ENCODE assay signal across 23 cellular contexts in the genomic region with DNA sequence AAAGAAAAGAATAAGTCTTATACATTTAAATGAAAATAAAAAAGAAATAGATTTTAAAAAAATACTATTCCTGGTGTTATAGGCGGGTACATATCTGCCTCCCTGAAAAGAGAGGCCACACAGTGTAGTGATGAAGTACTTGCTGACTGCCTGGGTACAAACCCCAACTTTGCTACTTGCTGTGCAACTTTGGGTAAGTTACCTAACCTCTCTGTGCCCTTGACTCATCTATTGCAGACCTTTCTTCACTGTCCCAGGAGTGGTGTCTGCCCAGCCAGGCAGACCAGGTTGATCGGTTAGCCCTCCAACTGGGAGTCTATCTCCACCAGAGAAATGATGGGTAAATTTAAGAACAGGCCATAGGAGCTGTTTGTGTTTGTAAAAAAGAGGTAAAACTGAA.
A peak's percentile ranks its signal among the peaks of the same experiment; 100 is the strongest.
DNase-seq lines count a peak whose midpoint lies in the region; ATAC-seq, FAIRE-seq and TF ChIP-seq lines count a peak whose summit lies in the region.
"Had no signal": no experiment of that assay in that cellular context is flagged by ENCODE, and none has a peak within 500 bp of the region (broad histone marks: within the 10 kb centered on the region; RNA-seq: fewer than 3 reads in every experiment).

No MANE protein-coding gene starts in this region.

- TF ChIP-seq CTCF in HepG2 (CRISPR knock-in tag; IDR thresholded peaks at IDR 0.05) (no peak), right lobe of liver (IDR thresholded peaks at IDR 0.05) (no peak), WERI-Rb-1 (IDR thresholded peaks at IDR 0.05; ENCODE audit: low read depth, low read length) (no peak), H1 (IDR thresholded peaks at IDR 0.05; ENCODE audit: control extremely low read depth in 1 of 3, insufficient read depth in 1 of 3, low read depth in 1 of 3, low read length in 3 of 3) (no peak), lower lobe of right lung (IDR thresholded peaks at IDR 0.05) (no peak)

- H2BK20ac ChIP-seq in H1 (ENCODE audit: low read length), result no peak overlapping the region

- no peak overlapping the region for H3K4me3 Mint-ChIP-seq in CD4-positive, alpha-beta memory T cell
- H3K4me3 Mint-ChIP-seq: CD8-positive, alpha-beta T cell; H9; HFFc6 had no signal

- H2BK15ac ChIP-seq in H1 (ENCODE audit: low read length), result no peak overlapping the region

- H4K20me1 ChIP-seq in HepG2 (ENCODE audit: insufficient read depth, low read length) (no peaks in the 10 kb centered on the region), H1 (replicated peaks in 1 of 2; ENCODE audit: control insufficient read depth in 1 of 2, insufficient read depth in 2 of 2, low read length in 2 of 2) (no peaks in the 10 kb centered on the region)
- H4K20me1 ChIP-seq: BLaER1 treated with 17β-estradiol and CSF1 and Interleukin-3, amounts not matched to agents 10 nM and 100 nM had no signal

- no peaks in the 10 kb centered on the region for H3K79me2 ChIP-seq in HepG2 (ENCODE audit: insufficient read depth, low read length)
- no peaks in the 10 kb centered on the region for H3K79me2 ChIP-seq in H1 (ENCODE audit: control insufficient read depth in 1 of 2, insufficient read depth in 2 of 2, low read length in 2 of 2)

- H2AFZ ChIP-seq in HepG2 (ENCODE audit: low read length) (no peak overlapping the region), H1 (ENCODE audit: low read length) (no peak overlapping the region)
- H2AFZ ChIP-seq: GM23248 had no signal

- H3K4me2 ChIP-seq in HepG2 (ENCODE audit: low read depth, low read length) (no peak overlapping the region), H1 (ENCODE audit: insufficient read depth in 1 of 2, low read depth in 2 of 2, low read length in 2 of 2) (no peak overlapping the region)

- H3K14ac ChIP-seq in H1 (ENCODE audit: insufficient read length), result no peak overlapping the region

- no peak overlapping the region for H2BK12ac ChIP-seq in H1 (ENCODE audit: low read depth, low read length)

- H3K9ac ChIP-seq in HepG2 (ENCODE audit: insufficient read depth, low read depth, low read length) (no peak overlapping the region), H1 (replicated peaks in 1 of 4; ENCODE audit: extremely low read depth in 1 of 4, low read depth in 3 of 4, low read length in 3 of 4) (no peak overlapping the region)
- H3K9ac ChIP-seq: GM23248 had no signal

- no peak overlapping the region for H2BK120ac ChIP-seq in H1 (replicated peaks; ENCODE audit: low read depth, low read length)

- TF ChIP-seq RAD21 in HepG2 (CRISPR knock-in tag; IDR thresholded peaks at IDR 0.05), result no peak
- TF ChIP-seq RAD21 in H1 (IDR thresholded peaks at IDR 0.05 in 1 of 2, conservative IDR thresholded peaks at IDR 0.05 in 1 of 2; ENCODE audit: low read depth in 2 of 2, low read length in 2 of 2), result no peak

- CTCF ChIA-PET in HepG2 (lab: Yijun Ruan, JAX; ENCODE audit: low intra/inter-chr PET ratio, low total read pairs), result no interaction called here
- CTCF ChIA-PET in H1 (lab: Charles Lee; ENCODE audit: partially characterized antibody), result interaction anchor here (0.6 to 1.3 kb wide), 2 partner anchors 11 to 13 kb away, joined by 3 read pairs; no protein-coding TSS in a partner anchor
- CTCF ChIA-PET in CD4-positive, alpha-beta memory T cell (lab: Charles Lee; ENCODE audit: partially characterized antibody), result no interaction called here

- no peak overlapping the region for H2BK5ac ChIP-seq in H1 (ENCODE audit: low read depth, low read length)

- in situ Hi-C loops in HepG2 (cut with HindIII; ENCODE audit: extremely low pct_ligation_motif_present, low pct_unique_long_range_greater_than_20kb), result no loop called here

- TF ChIP-seq POLR2A in HepG2 (IDR thresholded peaks at IDR 0.05; ENCODE audit: insufficient read depth in 1 of 2, low read depth in 2 of 2, low read length in 2 of 2) (no peak), right lobe of liver (IDR thresholded peaks at IDR 0.05) (no peak), H1 (IDR thresholded peaks at IDR 0.05; ENCODE audit: control extremely low read depth in 1 of 2, low read depth in 2 of 2, low read length in 2 of 2) (no peak)

- no peak overlapping the region for H3K4ac ChIP-seq in H1 (replicated peaks; ENCODE audit: insufficient read length, low read depth, low read length)

- H3K36me3 ChIP-seq in HepG2 (replicated peaks in 1 of 2; ENCODE audit: control insufficient read depth in 1 of 2, insufficient read depth in 2 of 2, low read length in 2 of 2) (no peaks in the 10 kb centered on the region), right lobe of liver (no peaks in the 10 kb centered on the region), WERI-Rb-1 (no peaks in the 10 kb centered on the region), H1 (ENCODE audit: control insufficient read depth in 2 of 4, insufficient read depth in 4 of 4, low read length in 3 of 4) (no peaks in the 10 kb centered on the region), lower lobe of right lung (no peaks in the 10 kb centered on the region)
- no peaks in the 10 kb centered on the region for H3K36me3 ChIP-seq in CD4-positive, alpha-beta memory T cell (ENCODE audit: insufficient read depth, low read length)
- H3K36me3 ChIP-seq: BE2C had no signal

- no peak overlapping the region for H3K56ac ChIP-seq in H1 (replicated peaks; ENCODE audit: insufficient read length, low read depth, low read length)

- H3K4me1 Mint-ChIP-seq in CD4-positive, alpha-beta memory T cell, result no peaks in the 10 kb centered on the region

- no peak overlapping the region for H4K8ac ChIP-seq in H1 (ENCODE audit: extremely low read depth, insufficient read depth, low read length)

- peaks cover 2% of the 10 kb centered on the region in 2 donors for H3K27me3 Mint-ChIP-seq in CD4-positive, alpha-beta memory T cell

- no peaks in the 10 kb centered on the region for H3K79me1 ChIP-seq in H1 (ENCODE audit: low read depth, low read length)

- intact Hi-C loops in HepG2 (cut with micrococcal nuclease; ENCODE audit: unreplicated experiment), result no loop called here
- intact Hi-C loops in right lobe of liver (cut with DNase I), result no loop called here
- intact Hi-C loops in CD4-positive, alpha-beta memory T cell (cut with micrococcal nuclease), result no loop called here
- intact Hi-C loops in lower lobe of right lung (cut with DNase I), result no loop called here

- H3K27ac Mint-ChIP-seq in CD4-positive, alpha-beta memory T cell, result no peak overlapping the region
- H3K27ac Mint-ChIP-seq: CD8-positive, alpha-beta T cell; HFFc6 had no signal

- H3K36me3 Mint-ChIP-seq in CD4-positive, alpha-beta memory T cell, result no peaks in the 10 kb centered on the region
- H3K36me3 Mint-ChIP-seq: CD8-positive, alpha-beta T cell had no signal

- H3K27ac ChIP-seq in HepG2 (ENCODE audit: extremely low read length, insufficient read depth, low read length), result no peak overlapping the region
- H3K27ac ChIP-seq in right lobe of liver, result no peak overlapping the region
- peak overlapping the region; percentile 71 for H3K27ac ChIP-seq in WERI-Rb-1
- H3K27ac ChIP-seq in H1 (ENCODE audit: low read depth, low read length), result no peak overlapping the region
- no peak overlapping the region for H3K27ac ChIP-seq in CD4-positive, alpha-beta memory T cell (ENCODE audit: low read depth, low read length)
- no peak overlapping the region for H3K27ac ChIP-seq in lower lobe of right lung
- H3K27ac ChIP-seq: 22Rv1, GM23248 had no signal

- FAIRE-seq in HepG2 (lab: Jason Lieb, UNC) (no peak), H1 (lab: Jason Lieb, UNC) (no peak)
- FAIRE-seq: A204.1, G401.6, GM12892 had no signal

- POLR2A ChIA-PET in HepG2 (lab: Yijun Ruan, JAX) (no interaction called here), H1 (lab: Charles Lee; ENCODE audit: partially characterized antibody) (no interaction called here)
- POLR2A ChIA-PET in CD4-positive, alpha-beta memory T cell (lab: Charles Lee; ENCODE audit: partially characterized antibody), result no interaction called here

- no peak overlapping the region for H4K5ac ChIP-seq in H1 (ENCODE audit: insufficient read length, low read depth, low read length)

- TF ChIP-seq EP300 in HepG2 (IDR thresholded peaks at IDR 0.05; ENCODE audit: low read depth in 2 of 2, low read length in 2 of 2), result no peak
- no peak for TF ChIP-seq EP300 in HepG2 (CRISPR knock-in tag; IDR thresholded peaks at IDR 0.05; ENCODE audit: borderline replicate concordance)
- no peak for TF ChIP-seq EP300 in H1 (IDR thresholded peaks at IDR 0.05; ENCODE audit: borderline replicate concordance in 1 of 2, low read depth in 2 of 2, low read length in 2 of 2)

- H3K9me3 ChIP-seq in HepG2 (ENCODE audit: low read length) (peaks cover 7% of the 10 kb centered on the region; the same call in 1 of the 2 replicates), right lobe of liver (no peaks in the 10 kb centered on the region), WERI-Rb-1 (ENCODE audit: severe bottlenecking) (peaks cover 21% of the 10 kb centered on the region), H1 (ENCODE audit: insufficient read depth in 2 of 2, low read depth in 1 of 2, low read length in 1 of 2) (peaks cover 7 to 18% of the 10 kb centered on the region in 2 experiments; a peak in 2 of 4 replicates), lower lobe of right lung (no peaks in the 10 kb centered on the region)
- no peaks in the 10 kb centered on the region for H3K9me3 ChIP-seq in CD4-positive, alpha-beta memory T cell (ENCODE audit: control insufficient read depth in 1 of 2, low read length in 2 of 2)
- H3K9me3 ChIP-seq: BE2C had no signal

- H2AK5ac ChIP-seq in H1 (ENCODE audit: low read depth, low read length), result no peak overlapping the region

- BruUV-seq in HepG2 (replicated peaks; lab: Mats Ljungman, UMichigan), result no TSS peak

- no peak for ATAC-seq in HepG2
- no peak for ATAC-seq in right lobe of liver
- ATAC-seq in HG02678 (IDR thresholded peaks at IDR 0.05; ENCODE audit: unreplicated experiment), result no peak
- ATAC-seq in lower lobe of right lung, result no peak
- ATAC-seq: CD8-positive, alpha-beta T cell; HCT116 had no signal

- H3K27me3 ChIP-seq in HepG2 (ENCODE audit: control insufficient read depth in 1 of 2, insufficient read depth in 2 of 2, low read length in 2 of 2) (peaks cover 4% of the 10 kb centered on the region in 2 experiments; a peak in 2 of 5 replicates), right lobe of liver (no peaks in the 10 kb centered on the region), WERI-Rb-1 (ENCODE audit: insufficient read depth, low read depth, severe bottlenecking) (no peaks in the 10 kb centered on the region), H1 (replicated peaks in 1 of 4; ENCODE audit: control insufficient read depth in 3 of 4, extremely low read depth in 1 of 4, insufficient read depth in 3 of 4, low read length in 3 of 4) (no peaks in the 10 kb centered on the region), lower lobe of right lung (ENCODE audit: low read depth) (no peaks in the 10 kb centered on the region)
- H3K27me3 ChIP-seq in CD4-positive, alpha-beta memory T cell (ENCODE audit: insufficient read depth, low read length), result peaks cover 4% of the 10 kb centered on the region
- H3K27me3 ChIP-seq: BE2C; BLaER1 treated with 17β-estradiol and CSF1 and Interleukin-3, amounts not matched to agents 10 nM and 100 nM had no signal

- no peaks in the 10 kb centered on the region; the same call in 1 of the 2 replicates for H3K23me2 ChIP-seq in H1 (ENCODE audit: low read depth, low read length)

- DNase-seq in HepG2 (ENCODE audit: low spot score) (no peak), right lobe of liver (no peak), WERI-Rb-1 (no peak), H1 (ENCODE audit: low read depth in 1 of 2, low spot score in 2 of 2) (no peak), lower lobe of right lung (no peak)
- no peak for DNase-seq in CD4-positive, alpha-beta memory T cell
- DNase-seq: ACHN; AML-193; BE2C; Caco-2; CD8-positive, alpha-beta T cell; DMS153; DND-41; GM23248; H9; HFFc6 had no signal

- no peaks in the 10 kb centered on the region for H3K4me1 ChIP-seq in HepG2 (ENCODE audit: insufficient read depth, low read length)
- peaks cover 0 to 14% (median 0%) of the 10 kb centered on the region in 4 donors for H3K4me1 ChIP-seq in right lobe of liver
- H3K4me1 ChIP-seq in H1 (replicated peaks in 1 of 4; ENCODE audit: control insufficient read depth in 3 of 4, insufficient read depth in 4 of 4, low read length in 3 of 4), result peaks cover 0 to 7% (median 0%) of the 10 kb centered on the region in 4 experiments; a peak in 1 of 7 replicates
- no peaks in the 10 kb centered on the region for H3K4me1 ChIP-seq in CD4-positive, alpha-beta memory T cell (ENCODE audit: insufficient read depth, low read length)
- H3K4me1 ChIP-seq in lower lobe of right lung, result peaks cover 12% of the 10 kb centered on the region
- H3K4me1 ChIP-seq: BE2C, Caco-2 had no signal

- no peak overlapping the region for H4K91ac ChIP-seq in H1 (replicated peaks; ENCODE audit: insufficient read length, low read length)

- no peak overlapping the region for H3K23ac ChIP-seq in H1 (ENCODE audit: insufficient read length)

- peaks cover 0 to 10% (median 7%) of the 10 kb centered on the region in 8 donors for H3K9me3 Mint-ChIP-seq in CD4-positive, alpha-beta memory T cell
- H3K9me3 Mint-ChIP-seq: HFFc6 had no signal

- WGBS in HepG2 (ENCODE audit: low lambda C conversion rate), result 5% methylated on average over 2 of the region's 2 CpGs
- 88% methylated on average over 1 of the region's 2 CpGs for WGBS in right lobe of liver (ENCODE audit: insufficient coverage, low coverage, low lambda C conversion rate, missing lambda C conversion rate)
- 87% methylated on average over 2 of the region's 2 CpGs; no CpG with 5 or more reads in 1 of the 2 experiments for WGBS in H1 (ENCODE audit: extremely low coverage in 1 of 2, insufficient coverage in 1 of 2, insufficient read length in 1 of 2, insufficient replicate concordance in 2 of 2, low coverage in 1 of 2, low lambda C conversion rate in 2 of 2, missing lambda C conversion rate in 1 of 2), 2 experiments

- no peak overlapping the region for H3K18ac ChIP-seq in H1 (ENCODE audit: extremely low read depth, low read length)

- H3K4me3 ChIP-seq in HepG2 (replicated peaks in 1 of 3; ENCODE audit: insufficient read depth in 1 of 3, low read depth in 2 of 3, low read length in 3 of 3), result no peak overlapping the region
- no peak overlapping the region for H3K4me3 ChIP-seq in right lobe of liver
- H3K4me3 ChIP-seq in WERI-Rb-1 (ENCODE audit: low read depth, low read length), result no peak overlapping the region
- H3K4me3 ChIP-seq in H1 (ENCODE audit: extremely low read depth in 1 of 4, insufficient read depth in 2 of 4, low read depth in 3 of 4, low read length in 4 of 4), result no peak overlapping the region
- no peak overlapping the region for H3K4me3 ChIP-seq in CD4-positive, alpha-beta memory T cell (ENCODE audit: low read length in 2 of 2)
- H3K4me3 ChIP-seq in lower lobe of right lung, result no peak overlapping the region
- H3K4me3 ChIP-seq: BLaER1 treated with 17β-estradiol and CSF1 and Interleukin-3, amounts not matched to agents 10 nM and 100 nM; GM23248 had no signal

Comparison
In these comparisons a context has a peak if more than half of its experiments do, and no peak if none do; other contexts are left out.
1. Of the 41 proteins assayed by ChIP-seq in both HepG2 and H1: peak only in HepG2: none; only in H1: KDM1A; in both: none; in neither: 39; mixed calls (peak in some experiments, not most) for 1.